In the genomic region with DNA sequence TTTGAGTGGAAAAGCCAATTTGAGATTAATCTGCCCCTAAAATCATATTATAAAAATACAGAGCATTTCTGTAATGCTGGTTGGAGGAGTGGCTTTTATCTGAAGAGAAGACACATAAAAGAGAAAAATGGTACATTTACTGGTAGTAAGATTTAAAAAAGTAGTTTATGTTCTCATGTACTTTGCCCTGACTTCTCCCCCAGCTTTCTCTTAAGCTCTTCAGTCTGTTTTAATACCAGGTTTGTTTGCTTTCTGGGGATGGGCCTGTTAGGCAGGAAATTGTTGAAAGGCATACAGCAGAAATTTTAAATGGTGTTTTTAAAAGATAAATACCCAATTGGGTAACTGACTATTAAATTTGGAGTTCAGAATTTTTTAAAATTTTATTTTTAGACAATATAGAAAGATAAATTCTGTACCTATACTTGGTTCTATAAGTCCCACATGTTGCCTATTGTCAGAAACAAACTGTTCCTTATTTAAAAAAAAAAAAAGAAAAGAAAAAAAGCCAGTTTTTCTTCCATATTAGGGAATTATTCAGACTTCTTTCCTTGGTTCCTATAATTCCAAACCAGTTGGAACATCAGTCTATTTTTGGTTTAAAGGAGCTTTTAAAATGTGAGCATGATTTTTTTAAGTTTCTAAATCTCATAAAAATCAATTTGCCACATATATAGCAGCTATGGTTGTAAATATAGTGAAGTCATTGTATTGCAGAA, we compare ENCODE assay signal across 8 cellular contexts.
DNase-seq lines count a peak whose midpoint lies in the region; ATAC-seq and TF ChIP-seq lines count a peak whose summit lies in the region.

No MANE protein-coding gene starts in this region.

- CTCF ChIA-PET in activated CD8-positive, alpha-beta memory T cell treated with anti-CD3 and anti-CD28 coated beads, Interleukin-2, amount 10 ng/mL, durations not matched to agents 7 days and 5 days (lab: Charles Lee), result interaction anchor here (0.7 to 11.1 kb wide), 30 partner anchors 11 to 1933 kb away, joined by 3 to 148 read pairs (median 6); partner anchors contain the start of genes ARID5B and RTKN2

- peak overlapping the region; percentile 39; the same call in 1 of the 2 replicates for H3K27ac ChIP-seq in SJCRH30
- peak overlapping the region; percentile 21 for H3K27ac ChIP-seq in suprapubic skin
- H3K27ac ChIP-seq in adrenal gland, result peak overlapping the region in 1 of 5 donors; percentile 32

- no peak for TF ChIP-seq POLR2A in suprapubic skin (IDR thresholded peaks at IDR 0.05)
- TF ChIP-seq POLR2A in adrenal gland (IDR thresholded peaks at IDR 0.05), result no peak

- H3K4me3 ChIP-seq in SJCRH30, result no peak overlapping the region
- no peak overlapping the region for H3K4me3 ChIP-seq in suprapubic skin
- H3K4me3 ChIP-seq in adrenal gland, result no peak overlapping the region

- no peaks in the 10 kb centered on the region for H3K27me3 Mint-ChIP-seq in activated CD8-positive, alpha-beta memory T cell treated with anti-CD3 and anti-CD28 coated beads, Interleukin-2, amount 10 ng/mL, durations not matched to agents 7 days and 5 days
- peaks cover 0 to 2% (median 0%) of the 10 kb centered on the region in 3 donors for H3K27me3 Mint-ChIP-seq in immature natural killer cell (ENCODE audit: low read depth in 3 of 3)

- no peak overlapping the region for H3K4me3 Mint-ChIP-seq in activated CD8-positive, alpha-beta memory T cell treated with anti-CD3 and anti-CD28 coated beads, Interleukin-2, amount 10 ng/mL, durations not matched to agents 7 days and 5 days
- peak overlapping the region in 2 of 5 donors; percentile 50 to 63 for H3K4me3 Mint-ChIP-seq in immature natural killer cell

- DNase-seq in activated CD8-positive, alpha-beta memory T cell treated with anti-CD3 and anti-CD28 coated beads, Interleukin-2, amount 10 ng/mL, durations not matched to agents 7 days and 5 days, result no peak
- no peak for DNase-seq in activated CD8-positive, alpha-beta memory T cell treated with anti-CD3 and anti-CD28 coated beads, Interleukin-2, amount 50 U/mL, for 4 hours
- peak in 1 of 2 experiments; percentile 9 for DNase-seq in SJCRH30
- DNase-seq in immature natural killer cell, result no peak
- no peak for DNase-seq in suprapubic skin (ENCODE audit: low spot score in 2 of 2)
- DNase-seq in effector CD8-positive, alpha-beta T cell (lab: John Stamatoyannopoulos, UW), result no peak
- DNase-seq in adrenal gland, result no peak
- no peak for DNase-seq in inferior parietal cortex (ENCODE audit: extremely low spot score)

- H3K27ac Mint-ChIP-seq in activated CD8-positive, alpha-beta memory T cell treated with anti-CD3 and anti-CD28 coated beads, Interleukin-2, amount 10 ng/mL, durations not matched to agents 7 days and 5 days, result peak overlapping the region; percentile 81
- peak overlapping the region in 4 of 6 donors; percentile 2 to 64 (median 53) for H3K27ac Mint-ChIP-seq in immature natural killer cell

- no peaks in the 10 kb centered on the region for H3K9me3 Mint-ChIP-seq in activated CD8-positive, alpha-beta memory T cell treated with anti-CD3 and anti-CD28 coated beads, Interleukin-2, amount 10 ng/mL, durations not matched to agents 7 days and 5 days (ENCODE audit: low read depth)
- H3K9me3 Mint-ChIP-seq in immature natural killer cell, result no peaks in the 10 kb centered on the region

- no peak for TF ChIP-seq CTCF in suprapubic skin (IDR thresholded peaks at IDR 0.05)
- TF ChIP-seq CTCF in adrenal gland (IDR thresholded peaks at IDR 0.05), result no peak

- H3K4me1 Mint-ChIP-seq in activated CD8-positive, alpha-beta memory T cell treated with anti-CD3 and anti-CD28 coated beads, Interleukin-2, amount 10 ng/mL, durations not matched to agents 7 days and 5 days, result peaks cover 62% of the 10 kb centered on the region
- peaks cover 23 to 60% of the 10 kb centered on the region in 2 donors for H3K4me1 Mint-ChIP-seq in immature natural killer cell

- H3K4me1 ChIP-seq in SJCRH30 (peaks cover 23% of the 10 kb centered on the region), suprapubic skin (peaks cover 47% of the 10 kb centered on the region), adrenal gland (replicated peaks in 1 of 2) (peaks cover 9 to 33% of the 10 kb centered on the region in 2 donors)

- peaks cover 18% of the 10 kb centered on the region for H3K36me3 Mint-ChIP-seq in activated CD8-positive, alpha-beta memory T cell treated with anti-CD3 and anti-CD28 coated beads, Interleukin-2, amount 10 ng/mL, durations not matched to agents 7 days and 5 days
- peaks cover 0 to 3% (median 0%) of the 10 kb centered on the region in 3 donors for H3K36me3 Mint-ChIP-seq in immature natural killer cell

- H3K27me3 ChIP-seq in SJCRH30 (no peaks in the 10 kb centered on the region), suprapubic skin (no peaks in the 10 kb centered on the region), adrenal gland (no peaks in the 10 kb centered on the region)

- H3K9me3 ChIP-seq in SJCRH30 (replicated peaks) (no peaks in the 10 kb centered on the region), suprapubic skin (no peaks in the 10 kb centered on the region), adrenal gland (replicated peaks in 1 of 3) (no peaks in the 10 kb centered on the region)

- intact Hi-C loops in adrenal gland (cut with DNase I), result loop anchor here in 1 of 2 donors (2.0 kb wide), 1 partner anchor 207 kb away; no protein-coding TSS in a partner anchor

- H3K36me3 ChIP-seq in SJCRH30 (no peaks in the 10 kb centered on the region), suprapubic skin (no peaks in the 10 kb centered on the region), adrenal gland (replicated peaks in 1 of 2) (no peaks in the 10 kb centered on the region)

- TF ChIP-seq EP300 in suprapubic skin (IDR thresholded peaks at IDR 0.05), result no peak

- ATAC-seq in activated CD8-positive, alpha-beta memory T cell treated with anti-CD3 and anti-CD28 coated beads, Interleukin-2, amount 10 ng/mL, durations not matched to agents 7 days and 5 days, result no peak
